Comparison of ENCODE assay signal across 10 cellular contexts in genomic region chr12:123931686-123932321, GRCh38. TPM values are rescaled to one million over a fixed set of nuclear protein-coding genes. Genes with fewer than 3 reads are reported as not detected.
DNase-seq lines count a peak whose midpoint lies in the region; ATAC-seq and TF ChIP-seq lines count a peak whose summit lies in the region.
"Had no signal": no experiment of that assay in that cellular context is flagged by ENCODE, and none has a peak within 500 bp of the region (broad histone marks: within the 10 kb centered on the region; RNA-seq: fewer than 3 reads in every experiment).

No MANE protein-coding gene starts in this region.

- peak overlapping the region in 7 of 8 donors; percentile 4 to 80 (median 53) for H3K27ac Mint-ChIP-seq in CD8-positive, alpha-beta memory T cell
- H3K27ac Mint-ChIP-seq in T-helper 17 cell (peak overlapping the region; percentile 59), HFFc6 (no peak overlapping the region)
- H3K27ac Mint-ChIP-seq in activated T-helper 2 cell treated with anti-CD3 and anti-CD28 coated beads, Interferon-gamma antibody, Interleukin-2, Interleukin-4, amounts not matched to agents 10 μg/mL and 5 μg/mL and 100 μg/mL, durations not matched to agents 14 hours and 24 hours and 36 hours: no peak overlapping the region
- H3K27ac Mint-ChIP-seq: nephron had no signal

- peaks cover 18% of the 10 kb centered on the region for H3K4me1 ChIP-seq in CD8-positive, alpha-beta memory T cell (ENCODE audit: insufficient read depth, low read length)
- peaks cover 9% of the 10 kb centered on the region for H3K4me1 ChIP-seq in lower lobe of right lung

- H3K27ac ChIP-seq in CD8-positive, alpha-beta memory T cell (ENCODE audit: low read depth, low read length): no peak overlapping the region
- no peak overlapping the region for H3K27ac ChIP-seq in lower lobe of right lung

- CTCF ChIA-PET in CD8-positive, alpha-beta memory T cell (lab: Charles Lee): no interaction called here

- POLR2A ChIA-PET in CD8-positive, alpha-beta memory T cell (lab: Charles Lee): interaction anchor here (0.7 kb wide), 2 partner anchors 34 to 39 kb away, joined by 4 read pairs; no protein-coding TSS in a partner anchor

- DNase-seq in CD8-positive, alpha-beta memory T cell: peak in 3 of 5 donors; percentile 34 to 73 (median 69)
- DNase-seq in T-helper 17 cell (peak in 1 of 3 donors; percentile 29), lower lobe of right lung (no peak), GM19240 (ENCODE audit: insufficient read length, low spot score) (no peak), HFFc6 (no peak), foreskin fibroblast (no peak)
- DNase-seq in activated T-helper 2 cell treated with anti-CD3 and anti-CD28 coated beads, Interferon-gamma antibody, Interleukin-2, Interleukin-4, amounts not matched to agents 10 μg/mL and 5 μg/mL and 100 μg/mL, durations not matched to agents 14 hours and 24 hours and 36 hours (ENCODE audit: low spot score): peak; percentile 23
- no peak for DNase-seq in NK-92 treated with Interleukin-12 subunit alpha and Interleukin-12 subunit beta, amount 100 ng/mL, for 24 hours (lab: John Stamatoyannopoulos, UW)
- DNase-seq: PC-3 had no signal

- no peaks in the 10 kb centered on the region for H3K27me3 ChIP-seq in CD8-positive, alpha-beta memory T cell (ENCODE audit: insufficient read depth, low read length, poor library complexity, severe bottlenecking)
- no peaks in the 10 kb centered on the region for H3K27me3 ChIP-seq in lower lobe of right lung (ENCODE audit: low read depth)

- H3K4me3 Mint-ChIP-seq in CD8-positive, alpha-beta memory T cell: peak overlapping the region in 6 of 7 donors; percentile 13 to 69 (median 39)
- H3K4me3 Mint-ChIP-seq in T-helper 17 cell (peak overlapping the region; percentile 70), HFFc6 (no peak overlapping the region)
- no peak overlapping the region for H3K4me3 Mint-ChIP-seq in activated T-helper 2 cell treated with anti-CD3 and anti-CD28 coated beads, Interferon-gamma antibody, Interleukin-2, Interleukin-4, amounts not matched to agents 10 μg/mL and 5 μg/mL and 100 μg/mL, durations not matched to agents 14 hours and 24 hours and 36 hours (ENCODE audit: low read depth)
- H3K4me3 Mint-ChIP-seq: nephron had no signal

- H3K27me3 Mint-ChIP-seq in CD8-positive, alpha-beta memory T cell: peaks cover 12 to 15% of the 10 kb centered on the region in 2 donors
- H3K27me3 Mint-ChIP-seq in T-helper 17 cell: peaks cover 12% of the 10 kb centered on the region
- H3K27me3 Mint-ChIP-seq in activated T-helper 2 cell treated with anti-CD3 and anti-CD28 coated beads, Interferon-gamma antibody, Interleukin-2, Interleukin-4, amounts not matched to agents 10 μg/mL and 5 μg/mL and 100 μg/mL, durations not matched to agents 14 hours and 24 hours and 36 hours (ENCODE audit: low read depth): peaks cover 15% of the 10 kb centered on the region
- peaks cover 17% of the 10 kb centered on the region for H3K27me3 Mint-ChIP-seq in HFFc6 (ENCODE audit: insufficient read depth)

- H3K9me3 ChIP-seq in CD8-positive, alpha-beta memory T cell (ENCODE audit: low read length): no peaks in the 10 kb centered on the region
- no peaks in the 10 kb centered on the region for H3K9me3 ChIP-seq in T-helper 17 cell (ENCODE audit: control insufficient read depth, low read length, poor library complexity, severe bottlenecking)
- H3K9me3 ChIP-seq in lower lobe of right lung: no peaks in the 10 kb centered on the region

- TF ChIP-seq CTCF in lower lobe of right lung (IDR thresholded peaks at IDR 0.05): no peak
- no peak for TF ChIP-seq CTCF in HFFc6 (IDR thresholded peaks at IDR 0.05)
- TF ChIP-seq CTCF in foreskin fibroblast (IDR thresholded peaks at IDR 0.05; ENCODE audit: low read depth, low read length): no peak

- peaks cover 0 to 8% (median 4%) of the 10 kb centered on the region in 3 donors for H3K36me3 Mint-ChIP-seq in CD8-positive, alpha-beta memory T cell
- peaks cover 5% of the 10 kb centered on the region for H3K36me3 Mint-ChIP-seq in T-helper 17 cell (ENCODE audit: low read depth)
- peaks cover 7% of the 10 kb centered on the region for H3K36me3 Mint-ChIP-seq in activated T-helper 2 cell treated with anti-CD3 and anti-CD28 coated beads, Interferon-gamma antibody, Interleukin-2, Interleukin-4, amounts not matched to agents 10 μg/mL and 5 μg/mL and 100 μg/mL, durations not matched to agents 14 hours and 24 hours and 36 hours (ENCODE audit: low read depth)
- H3K36me3 Mint-ChIP-seq in HFFc6 (ENCODE audit: low read depth): peaks cover 7% of the 10 kb centered on the region

- peak; percentile 93 for ATAC-seq in T-helper 17 cell
- peak; percentile 46 to 50 for ATAC-seq in lower lobe of right lung
- ATAC-seq: PC-3 had no signal

- intact Hi-C loops in activated T-helper 2 cell treated with anti-CD3 and anti-CD28 coated beads, Interferon-gamma antibody, Interleukin-2, Interleukin-4, amounts not matched to agents 10 μg/mL and 5 μg/mL and 100 μg/mL, durations not matched to agents 14 hours and 24 hours and 36 hours (cut with micrococcal nuclease): no loop called here
- intact Hi-C loops in lower lobe of right lung (cut with DNase I): no loop called here

- H3K36me3 ChIP-seq in CD8-positive, alpha-beta memory T cell (ENCODE audit: insufficient read depth, low read length): no peaks in the 10 kb centered on the region
- H3K36me3 ChIP-seq in lower lobe of right lung: peaks cover 10% of the 10 kb centered on the region

- no peaks in the 10 kb centered on the region for H3K9me3 Mint-ChIP-seq in CD8-positive, alpha-beta memory T cell
- no peaks in the 10 kb centered on the region for H3K9me3 Mint-ChIP-seq in activated T-helper 2 cell treated with anti-CD3 and anti-CD28 coated beads, Interferon-gamma antibody, Interleukin-2, Interleukin-4, amounts not matched to agents 10 μg/mL and 5 μg/mL and 100 μg/mL, durations not matched to agents 14 hours and 24 hours and 36 hours
- H3K9me3 Mint-ChIP-seq in HFFc6: no peaks in the 10 kb centered on the region

- peaks cover 16 to 39% (median 20%) of the 10 kb centered on the region in 3 donors for H3K4me1 Mint-ChIP-seq in CD8-positive, alpha-beta memory T cell
- H3K4me1 Mint-ChIP-seq in T-helper 17 cell (peaks cover 19% of the 10 kb centered on the region), HFFc6 (ENCODE audit: low read depth) (no peaks in the 10 kb centered on the region)
- H3K4me1 Mint-ChIP-seq in activated T-helper 2 cell treated with anti-CD3 and anti-CD28 coated beads, Interferon-gamma antibody, Interleukin-2, Interleukin-4, amounts not matched to agents 10 μg/mL and 5 μg/mL and 100 μg/mL, durations not matched to agents 14 hours and 24 hours and 36 hours (ENCODE audit: low read depth): peaks cover 19% of the 10 kb centered on the region

- no peak overlapping the region for H3K4me3 ChIP-seq in CD8-positive, alpha-beta memory T cell (ENCODE audit: low read length)
- H3K4me3 ChIP-seq in lower lobe of right lung: no peak overlapping the region
- H3K4me3 ChIP-seq in foreskin fibroblast (ENCODE audit: low read depth in 1 of 2, low read length in 2 of 2): no peak overlapping the region

RNA-seq across cellular contexts. Expression of gene CCDC92, which starts 40.8 kb away (rescaled TPM):
- total RNA-seq in CD8-positive, alpha-beta memory T cell: 10 to 100 TPM; 10.2 to 12.9 TPM
- 48.9 TPM for polyA plus RNA-seq in CD8-positive, alpha-beta memory T cell
- total RNA-seq in T-helper 17 cell (10 to 100 TPM; 30.1 to 46.4 TPM), lower lobe of right lung (47.6 TPM)
- total RNA-seq in activated T-helper 2 cell treated with anti-CD3 and anti-CD28 coated beads, Interferon-gamma antibody, Interleukin-2, Interleukin-4, amounts not matched to agents 10 μg/mL and 5 μg/mL and 100 μg/mL, durations not matched to agents 14 hours and 24 hours and 36 hours: 11.8 and 12.8 TPM in 2 replicates
- 10 to 100 TPM; 48.3 to 55.1 (median 51.6) TPM for total RNA-seq in HFFc6 (2021; fragmentation: NEBNext Ultra II Directional; extraction: Animal tissue kit (Norgen Biotek cat#: 25700))

RNA-seq across cellular contexts. Expression of gene ZNF664, which starts 41.2 kb away (rescaled TPM):
- total RNA-seq in CD8-positive, alpha-beta memory T cell: 10 to 100 TPM; 73.0 to 75.8 TPM
- polyA plus RNA-seq in CD8-positive, alpha-beta memory T cell: 10.8 TPM
- total RNA-seq in T-helper 17 cell: 10 to 100 TPM; 33.7 to 42.1 TPM
- total RNA-seq in activated T-helper 2 cell treated with anti-CD3 and anti-CD28 coated beads, Interferon-gamma antibody, Interleukin-2, Interleukin-4, amounts not matched to agents 10 μg/mL and 5 μg/mL and 100 μg/mL, durations not matched to agents 14 hours and 24 hours and 36 hours: 63.3 and 66.2 TPM in 2 replicates
- 84.2 TPM for total RNA-seq in lower lobe of right lung
- total RNA-seq in HFFc6 (2021; fragmentation: NEBNext Ultra II Directional; extraction: Animal tissue kit (Norgen Biotek cat#: 25700)): 10 to 100 TPM; 49.1 to 55.2 (median 53.4) TPM

Comparison
In these comparisons a context has a peak if more than half of its experiments do, and no peak if none do; other contexts are left out.
1. DNase-seq: peak in CD8-positive, alpha-beta memory T cell (3 of 5) and activated T-helper 2 cell treated with anti-CD3 and anti-CD28 coated beads, Interferon-gamma antibody, Interleukin-2, Interleukin-4, amounts not matched to agents 10 μg/mL and 5 μg/mL and 100 μg/mL, durations not matched to agents 14 hours and 24 hours and 36 hours (single experiment); none in lower lobe of right lung (single experiment), GM19240 (single experiment), HFFc6 (single experiment), NK-92 treated with Interleukin-12 subunit alpha and Interleukin-12 subunit beta, amount 100 ng/mL, for 24 hours (single experiment) and foreskin fibroblast (0 of 2).
2. H3K27ac Mint-ChIP-seq: peak in CD8-positive, alpha-beta memory T cell (7 of 8) and T-helper 17 cell (single experiment); none in activated T-helper 2 cell treated with anti-CD3 and anti-CD28 coated beads, Interferon-gamma antibody, Interleukin-2, Interleukin-4, amounts not matched to agents 10 μg/mL and 5 μg/mL and 100 μg/mL, durations not matched to agents 14 hours and 24 hours and 36 hours (single experiment) and HFFc6 (single experiment).
3. H3K4me3 Mint-ChIP-seq: peak in CD8-positive, alpha-beta memory T cell (6 of 7) and T-helper 17 cell (single experiment); none in activated T-helper 2 cell treated with anti-CD3 and anti-CD28 coated beads, Interferon-gamma antibody, Interleukin-2, Interleukin-4, amounts not matched to agents 10 μg/mL and 5 μg/mL and 100 μg/mL, durations not matched to agents 14 hours and 24 hours and 36 hours (single experiment) and HFFc6 (single experiment).